12 cellular contexts compared by ENCODE assay signal in genomic region chr5:150428106-150428876, GRCh38. TPM values are rescaled to one million over a fixed set of nuclear protein-coding genes. Genes with fewer than 3 reads are reported as not detected.
DNase-seq lines count a peak whose midpoint lies in the region; ATAC-seq and TF ChIP-seq lines count a peak whose summit lies in the region.
"Had no signal": no experiment of that assay in that cellular context is flagged by ENCODE, and none has a peak within 500 bp of the region (broad histone marks: within the 10 kb centered on the region; RNA-seq: fewer than 3 reads in every experiment).

No MANE protein-coding gene starts in this region.

- no peak overlapping the region for H3K4me3 Mint-ChIP-seq in HFFc6

- DNase-seq in DMS53 treated with DMSO at 0.1 percent for 48 hours (lab: John Stamatoyannopoulos, UW; ENCODE audit: unreplicated experiment) (peak; percentile 63), caudate nucleus (lab: John Stamatoyannopoulos, UW) (peak in 29 of 61 donors; percentile 4 to 61 (median 27)), iris pigment epithelial cell (ENCODE audit: low read depth) (peak; percentile 26), renal cortical epithelial cell (ENCODE audit: low read depth) (peak; percentile 81), HFFc6 (no peak)
- DNase-seq in activated CD4-positive, alpha-beta T cell treated with anti-CD3 and anti-CD28 coated beads for 1 hour = no peak
- DNase-seq: activated CD8-positive, alpha-beta memory T cell treated with anti-CD3 and anti-CD28 coated beads for 24 hours; central memory CD4-positive, alpha-beta T cell; mesendoderm; RPMI8226 had no signal

- H3K27me3 Mint-ChIP-seq in HFFc6 (ENCODE audit: insufficient read depth) = no peaks in the 10 kb centered on the region; the same call in 1 of the 2 replicates

- ATAC-seq in GM21423 (IDR thresholded peaks at IDR 0.05; ENCODE audit: unreplicated experiment) (no peak), HG03432 (IDR thresholded peaks at IDR 0.05; ENCODE audit: unreplicated experiment) (no peak)

- peak overlapping the region; percentile 44 for H3K27ac ChIP-seq in caudate nucleus (ENCODE audit: low read depth, low read length)

- H3K36me3 Mint-ChIP-seq in HFFc6 (ENCODE audit: low read depth) = no peaks in the 10 kb centered on the region

- no peaks in the 10 kb centered on the region for H3K4me1 Mint-ChIP-seq in HFFc6 (ENCODE audit: low read depth)

- no peaks in the 10 kb centered on the region for H3K9me3 Mint-ChIP-seq in HFFc6

- H3K27ac Mint-ChIP-seq in HFFc6 = no peak overlapping the region

- TF ChIP-seq CTCF in HFFc6 (IDR thresholded peaks at IDR 0.05) = no peak

RNA-seq across cellular contexts. Expression of gene CD74, which starts 15.6 kb away (rescaled TPM):
- total RNA-seq in renal cortical epithelial cell = 25.4 and 42.5 TPM in 2 replicates
- total RNA-seq in HFFc6 (2021; fragmentation: NEBNext Ultra II Directional; extraction: Animal tissue kit (Norgen Biotek cat#: 25700)) = under 1 TPM in 1 of 6 experiments, not detected in 5; 0.37 TPM

RNA-seq across cellular contexts. Expression of gene RPS14, which starts 21.2 kb away (rescaled TPM):
- total RNA-seq in renal cortical epithelial cell = 1,285 and 3,835 TPM in 2 replicates
- 1,000 to 10,000 TPM; 1,658 to 2,163 (median 1,911) TPM for total RNA-seq in HFFc6 (2021; fragmentation: NEBNext Ultra II Directional; extraction: Animal tissue kit (Norgen Biotek cat#: 25700))

Comparison
In these comparisons a context has a peak if more than half of its experiments do, and no peak if none do; other contexts are left out.
1. DNase-seq: peak in DMS53 treated with DMSO at 0.1 percent for 48 hours (single experiment), iris pigment epithelial cell (single experiment) and renal cortical epithelial cell (single experiment); none in activated CD4-positive, alpha-beta T cell treated with anti-CD3 and anti-CD28 coated beads for 1 hour (single experiment) and HFFc6 (single experiment).
2. RNA of gene CD74, which starts 15.6 kb away (total RNA-seq): 25.4 to 42.5 TPM in renal cortical epithelial cell; 0.37 TPM in HFFc6; every median in the first group is over 10 times any median in the second.